ENCODE assay signal across 16 cellular contexts in genomic region chr16:19128454-19129210, GRCh38. TPM values are rescaled to one million over a fixed set of nuclear protein-coding genes. Genes with fewer than 3 reads are reported as not detected.
"Had no signal": no experiment of that assay in that cellular context is flagged by ENCODE, and none has a peak within 500 bp of the region (broad histone marks: within the 10 kb centered on the region; RNA-seq: fewer than 3 reads in every experiment).

No MANE protein-coding gene starts in this region.

- H3K27ac Mint-ChIP-seq: activated naive CD4-positive, alpha-beta T cell treated with anti-CD3 and anti-CD28 coated beads, Interleukin-2, amount 10 ng/mL, durations not matched to agents 7 days and 5 days; mesothelial cell of epicardium had no signal

- H3K9me3 Mint-ChIP-seq: central memory CD8-positive, alpha-beta T cell; effector memory CD8-positive, alpha-beta T cell had no signal

- H3K27ac ChIP-seq: epithelial cell of prostate, hepatocyte, prostate gland, right lobe of liver, suprapubic skin, upper lobe of right lung had no signal

- H3K4me3 Mint-ChIP-seq: activated naive CD4-positive, alpha-beta T cell treated with anti-CD3 and anti-CD28 coated beads, Interleukin-2, amount 10 ng/mL, durations not matched to agents 7 days and 5 days; central memory CD8-positive, alpha-beta T cell; effector memory CD8-positive, alpha-beta T cell; mesothelial cell of epicardium had no signal

- ATAC-seq: effector memory CD8-positive, alpha-beta T cell; naive thymus-derived CD4-positive, alpha-beta T cell; right lobe of liver; upper lobe of right lung had no signal

- H3K9me3 ChIP-seq: prostate gland, right lobe of liver, suprapubic skin, upper lobe of right lung had no signal

- H3K27me3 ChIP-seq: hepatocyte, right lobe of liver, suprapubic skin, upper lobe of right lung had no signal

- H3K27me3 Mint-ChIP-seq: activated naive CD4-positive, alpha-beta T cell treated with anti-CD3 and anti-CD28 coated beads, Interleukin-2, amount 10 ng/mL, durations not matched to agents 7 days and 5 days; central memory CD8-positive, alpha-beta T cell; effector memory CD8-positive, alpha-beta T cell had no signal

- H3K79me2 ChIP-seq: hepatocyte had no signal

- H3K36me3 ChIP-seq: prostate gland, right lobe of liver, suprapubic skin, upper lobe of right lung had no signal

- H3K4me3 ChIP-seq: hepatocyte, prostate gland, right lobe of liver, suprapubic skin, upper lobe of right lung had no signal

- H2AFZ ChIP-seq: hepatocyte had no signal

- H3K4me2 ChIP-seq: hepatocyte had no signal

- H3K36me3 Mint-ChIP-seq: activated naive CD4-positive, alpha-beta T cell treated with anti-CD3 and anti-CD28 coated beads, Interleukin-2, amount 10 ng/mL, durations not matched to agents 7 days and 5 days had no signal

- DNase-seq: activated naive CD4-positive, alpha-beta T cell treated with anti-CD3 and anti-CD28 coated beads, Interleukin-2, amount 10 ng/mL, durations not matched to agents 7 days and 5 days; activated T-cell treated with anti-CD3 and anti-CD28 coated beads for 4 hours; effector memory CD8-positive, alpha-beta T cell; kidney glomerular epithelial cell; naive thymus-derived CD4-positive, alpha-beta T cell; occipital lobe; right lobe of liver; stimulated activated naive CD8-positive, alpha-beta T cell treated with anti-CD3 and anti-CD28 coated beads, Interleukin-15, Interleukin-2, amounts not matched to agents 100 U/mL and 50 U/mL, for 24 hours; T-helper 9 cell; upper lobe of right lung had no signal

RNA-seq across cellular contexts. Expression of gene ITPRIPL2, which starts 14.9 kb away (rescaled TPM):
- polyA plus RNA-seq: naive thymus-derived CD4-positive, alpha-beta T cell had no signal

RNA-seq across cellular contexts. Expression of gene SYT17, which starts 39.4 kb away (rescaled TPM):
- polyA plus RNA-seq: naive thymus-derived CD4-positive, alpha-beta T cell had no signal
